24 cellular contexts compared by ENCODE assay signal in genomic region chr5:8726383-8727036, GRCh38.
A peak's percentile ranks its signal among the peaks of the same experiment; 100 is the strongest.
DNase-seq lines count a peak whose midpoint lies in the region; ATAC-seq and TF ChIP-seq lines count a peak whose summit lies in the region.
"Had no signal": no experiment of that assay in that cellular context is flagged by ENCODE, and none has a peak within 500 bp of the region (broad histone marks: within the 10 kb centered on the region; RNA-seq: fewer than 3 reads in every experiment).

No MANE protein-coding gene starts in this region.

- no peak overlapping the region for H3K27ac ChIP-seq in PC-9
- H3K27ac ChIP-seq: C4-2B, heart right ventricle, neutrophil, uterus had no signal

- H3F3A ChIP-seq in PC-9 (ENCODE audit: insufficient read depth, low read depth) = no peaks in the 10 kb centered on the region

- H3K27ac Mint-ChIP-seq in glutamatergic neuron (ENCODE audit: unreplicated experiment) = peak overlapping the region; percentile 94
- H3K27ac Mint-ChIP-seq: activated naive CD4-positive, alpha-beta T cell treated with anti-CD3 and anti-CD28 coated beads, Interleukin-2, amount 50 U/mL, for 24 hours had no signal

- POLR2A ChIA-PET in PC-9 (lab: Charles Lee; ENCODE audit: unreplicated experiment) = no interaction called here

- BruUV-seq in PC-9 (replicated peaks; lab: Mats Ljungman, UMichigan) = no TSS peak

- H3K4me3 ChIP-seq in PC-9 = no peak overlapping the region
- H3K4me3 ChIP-seq: heart right ventricle, uterus had no signal

- H3K4me1 Mint-ChIP-seq in glutamatergic neuron (ENCODE audit: low read depth, unreplicated experiment) = peaks cover 32% of the 10 kb centered on the region
- H3K4me1 Mint-ChIP-seq: activated naive CD4-positive, alpha-beta T cell treated with anti-CD3 and anti-CD28 coated beads, Interleukin-2, amount 50 U/mL, for 24 hours; stimulated activated naive CD8-positive, alpha-beta T cell treated with anti-CD3 and anti-CD28 coated beads, Interleukin-15, amount 100 ng/mL, for 72 hours had no signal

- intact Hi-C loops in PC-9 (cut with micrococcal nuclease; ENCODE audit: unreplicated experiment) = no loop called here

- H3K9me3 Mint-ChIP-seq in glutamatergic neuron (ENCODE audit: unreplicated experiment) = peaks cover 6% of the 10 kb centered on the region

- no peaks in the 10 kb centered on the region for H4K20me1 ChIP-seq in PC-9 (ENCODE audit: insufficient read depth)

- no peaks in the 10 kb centered on the region; the same call in 1 of the 2 replicates for H3K27me3 ChIP-seq in PC-9 (ENCODE audit: insufficient read depth, low read depth)
- H3K27me3 ChIP-seq: heart right ventricle, neutrophil, uterus had no signal

- H3K9me2 ChIP-seq in PC-9 (ENCODE audit: insufficient read depth) = no peaks in the 10 kb centered on the region

- H3K9me3 ChIP-seq in PC-9 (ENCODE audit: insufficient read depth, low read depth) = no peaks in the 10 kb centered on the region
- H3K9me3 ChIP-seq: neutrophil, uterus had no signal

- TF ChIP-seq CTCF in PC-9 (conservative IDR thresholded peaks at IDR 0.05) = no peak
- no peak for TF ChIP-seq CTCF in glutamatergic neuron (IDR thresholded peaks at IDR 0.05; ENCODE audit: partially characterized antibody, unreplicated experiment)

- H3K27me3 Mint-ChIP-seq in glutamatergic neuron (ENCODE audit: unreplicated experiment) = peaks cover 5% of the 10 kb centered on the region
- H3K27me3 Mint-ChIP-seq: activated naive CD4-positive, alpha-beta T cell treated with anti-CD3 and anti-CD28 coated beads, Interleukin-2, amount 50 U/mL, for 24 hours; stimulated activated naive CD8-positive, alpha-beta T cell treated with anti-CD3 and anti-CD28 coated beads, Interleukin-15, amount 100 ng/mL, for 72 hours had no signal

- H3K4me2 ChIP-seq in PC-9 = 0 out of 2 replicates have a peak overlapping the region, but pooled peaks have one; percentile 8

- H3K36me3 ChIP-seq in PC-9 (ENCODE audit: low read depth) = no peaks in the 10 kb centered on the region
- H3K36me3 ChIP-seq: heart right ventricle, neutrophil, uterus had no signal

- DNase-seq in LHCN-M2 (ENCODE audit: low read depth) (peak; percentile 27), PC-9 (no peak), glutamatergic neuron (peak; percentile 78)
- DNase-seq in activated effector memory CD4-positive, alpha-beta T cell treated with Interleukin-2 at 50 U/mL for 16 hours = no peak
- DNase-seq in activated effector memory CD4-positive, alpha-beta T cell treated with anti-CD3 and anti-CD28 coated beads, Interleukin-2, amount 50 U/mL, for 16 hours = no peak
- DNase-seq: activated CD4-positive, alpha-beta T cell treated with anti-CD3 and anti-CD28 coated beads, Interleukin-2, amount 50 U/mL, for 48 hours; effector memory CD4-positive, alpha-beta T cell; foreskin fibroblast; heart right ventricle; left cardiac atrium; NCI-H1417; NCI-H2107; NCI-H446; NK-92 treated with Interleukin-12 subunit alpha and Interleukin-12 subunit beta, amount 100 ng/mL, for 24 hours; small intestine; stimulated activated naive CD8-positive, alpha-beta T cell treated with anti-CD3 and anti-CD28 coated beads, Interleukin-15, amount 100 ng/mL, for 72 hours; T-helper 1 cell; uterus had no signal

- no peaks in the 10 kb centered on the region for H3K79me2 ChIP-seq in PC-9 (ENCODE audit: low read depth)

- peak overlapping the region; percentile 43 for H3K4me3 Mint-ChIP-seq in glutamatergic neuron (ENCODE audit: unreplicated experiment)
- H3K4me3 Mint-ChIP-seq: activated naive CD4-positive, alpha-beta T cell treated with anti-CD3 and anti-CD28 coated beads, Interleukin-2, amount 50 U/mL, for 24 hours; stimulated activated naive CD8-positive, alpha-beta T cell treated with anti-CD3 and anti-CD28 coated beads, Interleukin-15, amount 100 ng/mL, for 72 hours had no signal

- ATAC-seq in GM21367 (IDR thresholded peaks at IDR 0.05; ENCODE audit: unreplicated experiment) = no peak
- ATAC-seq in GM18861 (IDR thresholded peaks at IDR 0.05; ENCODE audit: unreplicated experiment) = no peak
- ATAC-seq: activated CD4-positive, CD25-positive, alpha-beta regulatory T cell treated with anti-CD3 and anti-CD28 coated beads, Interleukin-2, amount 50 U/mL, for 24 hours; heart right ventricle; left cardiac atrium; stimulated activated naive CD8-positive, alpha-beta T cell treated with anti-CD3 and anti-CD28 coated beads, Interleukin-15, amount 100 ng/mL, for 72 hours had no signal

- CTCF ChIA-PET in PC-9 (lab: Charles Lee) = no interaction called here

- H2AFZ ChIP-seq in PC-9 = no peak overlapping the region

- H3K36me3 Mint-ChIP-seq in glutamatergic neuron (ENCODE audit: unreplicated experiment) = peaks cover 8% of the 10 kb centered on the region
- H3K36me3 Mint-ChIP-seq: activated naive CD4-positive, alpha-beta T cell treated with anti-CD3 and anti-CD28 coated beads, Interleukin-2, amount 50 U/mL, for 24 hours had no signal

- H3K4me1 ChIP-seq in PC-9 (replicated peaks; ENCODE audit: insufficient read depth) = no peaks in the 10 kb centered on the region; the same call in 1 of the 2 replicates
- H3K4me1 ChIP-seq: heart right ventricle, uterus had no signal

Comparison
In these comparisons a context has a peak if more than half of its experiments do, and no peak if none do; other contexts are left out.
1. DNase-seq: peak in LHCN-M2 (single experiment) and glutamatergic neuron (single experiment); none in PC-9 (0 of 2), activated effector memory CD4-positive, alpha-beta T cell treated with Interleukin-2 at 50 U/mL for 16 hours (single experiment) and activated effector memory CD4-positive, alpha-beta T cell treated with anti-CD3 and anti-CD28 coated beads, Interleukin-2, amount 50 U/mL, for 16 hours (single experiment).